ENCODE assay signal across 15 cellular contexts in genomic region chr5:9456435-9457042, GRCh38.
DNase-seq lines count a peak whose midpoint lies in the region; FAIRE-seq and TF ChIP-seq lines count a peak whose summit lies in the region.
"Had no signal": no experiment of that assay in that cellular context is flagged by ENCODE, and none has a peak within 500 bp of the region (broad histone marks: within the 10 kb centered on the region; RNA-seq: fewer than 3 reads in every experiment).

No MANE protein-coding gene starts in this region.

- FAIRE-seq in H54 (lab: Jason Lieb, UNC): no peak
- FAIRE-seq: keratinocyte had no signal

- TF ChIP-seq POLR2A in H54 (IDR thresholded peaks at IDR 0.05; ENCODE audit: low read depth, low read length): no peak

- peaks cover 37% of the 10 kb centered on the region for H3K4me1 ChIP-seq in neuron (ENCODE audit: insufficient read depth, low read length)

- no peak for TF ChIP-seq CTCF in fibroblast of mammary gland (conservative IDR thresholded peaks at IDR 0.05; ENCODE audit: control insufficient read depth, insufficient read depth, low read depth, low read length)

- peak overlapping the region; percentile 37 for H2AFZ ChIP-seq in neuron (ENCODE audit: low read depth, low read length)

- no peak overlapping the region for H3K4me3 ChIP-seq in fibroblast of mammary gland (ENCODE audit: control insufficient read depth, low read depth, low read length)
- H3K4me3 ChIP-seq in neuron (ENCODE audit: low read length): no peak overlapping the region
- H3K4me3 ChIP-seq: thoracic aorta had no signal

- peaks cover 3% of the 10 kb centered on the region for H3K9me3 ChIP-seq in neuron (ENCODE audit: low read length)
- H3K9me3 ChIP-seq: thoracic aorta had no signal

- H3K27me3 ChIP-seq in neuron (ENCODE audit: insufficient read depth, low read length): no peaks in the 10 kb centered on the region

- DNase-seq in EH (ENCODE audit: low read depth) (peak; percentile 89), RPMI8226 (peak; percentile 9), fibroblast of mammary gland (ENCODE audit: low read depth) (peak; percentile 88), H54 (ENCODE audit: insufficient read length, low spot score) (no peak), DMS79 (lab: John Stamatoyannopoulos, UW) (no peak), SW 1271 (lab: John Stamatoyannopoulos, UW) (no peak)
- DNase-seq in activated CD4-positive, alpha-beta T cell treated with anti-CD3 and anti-CD28 coated beads, Interleukin-2, amount 50 U/mL, for 1 hour: no peak
- DNase-seq: activated CD4-positive, alpha-beta T cell treated with anti-CD3 and anti-CD28 coated beads, Interleukin-2, amount 10 ng/mL, durations not matched to agents 7 days and 5 days; activated naive CD4-positive, alpha-beta T cell treated with anti-CD3 and anti-CD28 coated beads, Interleukin-2, amount 50 U/mL, for 16 hours; effector memory CD4-positive, alpha-beta T cell; NCI-H1105; NCI-H524 treated with DMSO at 0.1 percent for 48 hours had no signal

- H3K36me3 ChIP-seq in neuron (ENCODE audit: insufficient read depth, low read length): no peaks in the 10 kb centered on the region
- H3K36me3 ChIP-seq: thoracic aorta had no signal

Comparison
In these comparisons a context has a peak if more than half of its experiments do, and no peak if none do; other contexts are left out.
1. DNase-seq: peak in EH (single experiment), RPMI8226 (single experiment) and fibroblast of mammary gland (single experiment); none in activated CD4-positive, alpha-beta T cell treated with anti-CD3 and anti-CD28 coated beads, Interleukin-2, amount 50 U/mL, for 1 hour (single experiment), H54 (single experiment), DMS79 (single experiment) and SW 1271 (0 of 2).